In genomic region chr5:11903121-11903613, GRCh38 we compare ENCODE assay signal across 10 cellular contexts. TPM values are rescaled to one million over a fixed set of nuclear protein-coding genes. Genes with fewer than 3 reads are reported as not detected.
DNase-seq lines count a peak whose midpoint lies in the region; ATAC-seq and TF ChIP-seq lines count a peak whose summit lies in the region.
"Had no signal": no experiment of that assay in that cellular context is flagged by ENCODE, and none has a peak within 500 bp of the region (broad histone marks: within the 10 kb centered on the region; RNA-seq: fewer than 3 reads in every experiment).

No MANE protein-coding gene starts in this region.

- no peak overlapping the region for H3K9ac ChIP-seq in GM23248

- peaks cover 0 to 52% (median 44%) of the 10 kb centered on the region in 7 donors for H3K27me3 ChIP-seq in heart right ventricle
- peaks cover 46% of the 10 kb centered on the region for H3K27me3 ChIP-seq in GM23248 (replicated peaks; ENCODE audit: insufficient read depth)

- TF ChIP-seq CTCF in heart right ventricle (IDR thresholded peaks at IDR 0.05), result no peak

- H3K4me3 ChIP-seq in heart right ventricle (peak overlapping the region; percentile 5 to 62 (median 42)), mesodermal cell (ENCODE audit: extremely low read depth, insufficient read depth, low read length, poor library complexity, severe bottlenecking) (peak overlapping the region; percentile 61), GM23248 (no peak overlapping the region)
- H3K4me3 ChIP-seq: lung had no signal

- no peaks in the 10 kb centered on the region for H3K79me2 ChIP-seq in GM23248 (ENCODE audit: insufficient read depth)

- intact Hi-C loops in heart right ventricle (cut with DNase I) (loop anchor here in 1 of 10 donors (5.0 kb wide), 1 partner anchor 281 kb away; no protein-coding TSS in a partner anchor), Right ventricle myocardium inferior (cut with DNase I) (no loop called here)

- in situ Hi-C loops in GM23248 (cut with MboI), result no loop called here

- H3F3A ChIP-seq in GM23248 (ENCODE audit: insufficient read depth), result no peaks in the 10 kb centered on the region

- no peaks in the 10 kb centered on the region for H4K20me1 ChIP-seq in GM23248 (ENCODE audit: insufficient read depth)

- H3K4me2 ChIP-seq in GM23248 (ENCODE audit: unreplicated experiment), result no peak overlapping the region

- H3K9me2 ChIP-seq in GM23248 (ENCODE audit: insufficient read depth), result no peaks in the 10 kb centered on the region

- H3K36me3 ChIP-seq in heart right ventricle, result no peaks in the 10 kb centered on the region
- H3K36me3 ChIP-seq in mesodermal cell (ENCODE audit: control insufficient read depth, insufficient read depth, low read length), result no peaks in the 10 kb centered on the region
- no peaks in the 10 kb centered on the region for H3K36me3 ChIP-seq in GM23248 (ENCODE audit: low read depth)

- ATAC-seq in heart right ventricle, result peak in 7 of 8 donors; percentile 10 to 80 (median 58)
- ATAC-seq in Right ventricle myocardium inferior, result no peak
- no peak for ATAC-seq in HG02798 (IDR thresholded peaks at IDR 0.05; ENCODE audit: poor library complexity, unreplicated experiment)
- ATAC-seq in GM21526 (IDR thresholded peaks at IDR 0.05; ENCODE audit: low FRiP score, unreplicated experiment), result no peak

- peak overlapping the region in 6 of 10 donors; percentile 10 to 73 (median 51) for H3K27ac ChIP-seq in heart right ventricle
- H3K27ac ChIP-seq in cingulate gyrus (ENCODE audit: low read depth, low read length), result peak overlapping the region; percentile 81
- no peak overlapping the region for H3K27ac ChIP-seq in mesodermal cell (ENCODE audit: low read depth, low read length, severe bottlenecking)
- no peak overlapping the region for H3K27ac ChIP-seq in GM23248

- H2AFZ ChIP-seq in GM23248, result no peak overlapping the region

- H3K9me3 ChIP-seq in heart right ventricle, result no peaks in the 10 kb centered on the region
- H3K9me3 ChIP-seq in mesodermal cell (ENCODE audit: control insufficient read depth, low read length), result no peaks in the 10 kb centered on the region
- H3K9me3 ChIP-seq in GM23248 (ENCODE audit: low read depth), result no peaks in the 10 kb centered on the region

- DNase-seq in heart right ventricle (peak in 1 of 2 donors; percentile 12), Right ventricle myocardium inferior (ENCODE audit: missing footprints) (no peak), GM23248 (no peak)
- no peak for DNase-seq in stimulated activated CD8-positive, alpha-beta memory T cell treated with anti-CD3 and anti-CD28 coated beads, Interleukin-4, amount 100 ng/mL, for 48 hours

- H3K4me1 ChIP-seq in heart right ventricle (no peaks in the 10 kb centered on the region), mesodermal cell (ENCODE audit: control insufficient read depth, insufficient read depth, low read length, poor library complexity, severe bottlenecking) (no peaks in the 10 kb centered on the region), GM23248 (ENCODE audit: insufficient read depth) (no peaks in the 10 kb centered on the region)

- 1 to 2% methylated on average over 23 of the region's 23 CpGs for WGBS in heart right ventricle, 2 donors
- WGBS in mesodermal cell (ENCODE audit: insufficient coverage in 2 of 2), 2 experiments, result 0 to 1% methylated on average over 15 to 19 of the region's 23 CpGs
- WGBS in GM23248 (ENCODE audit: low coverage in 1 of 2, low lambda C conversion rate in 2 of 2, missing lambda C conversion rate in 2 of 2), 2 experiments, result 1 to 3% methylated on average over 22 to 23 of the region's 23 CpGs

RNA-seq across cellular contexts. Expression of gene CTNND2, which starts 1.1 kb away (rescaled TPM):
- total RNA-seq in heart right ventricle, result 10 to 100 TPM in 6 of 10 donors, 1 to 10 TPM in 4; 1.1 to 29.6 (median 11.2) TPM
- 1 to 10 TPM; 1.9 to 4.6 TPM for polyA plus RNA-seq in heart right ventricle
- total RNA-seq in Right ventricle myocardium inferior, result 1.7 TPM
- 15.7 TPM for polyA plus RNA-seq in mesodermal cell (2013, experiment 1 of 2)
- 16.0 TPM for polyA plus RNA-seq in mesodermal cell (2013, experiment 2 of 2)
- not detected in 2 replicates for total RNA-seq in GM23248 (2014; rRNA removed; shearing (Covaris generic))
- not detected in 2 replicates for polyA plus RNA-seq in GM23248 (2016; fragmentation: Nextera tagmentation; extraction: Ambion mirVana)
- polyA plus RNA-seq: BJ had no signal

Comparison
In these comparisons a context has a peak if more than half of its experiments do, and no peak if none do; other contexts are left out.
1. ATAC-seq: peak in heart right ventricle (7 of 8); none in Right ventricle myocardium inferior (single experiment), HG02798 (single experiment) and GM21526 (single experiment).
2. H3K27ac ChIP-seq: peak in heart right ventricle (6 of 10) and cingulate gyrus (single experiment); none in mesodermal cell (single experiment) and GM23248 (single experiment).